ENCODE assay signal across 7 cellular contexts in genomic region chr15:98799461-98799971, GRCh38.
DNase-seq lines count a peak whose midpoint lies in the region; ATAC-seq and TF ChIP-seq lines count a peak whose summit lies in the region.

No MANE protein-coding gene starts in this region.

- H3K4me1 ChIP-seq in SJSA1 (replicated peaks) (peaks cover 49% of the 10 kb centered on the region), heart left ventricle (peaks cover 6 to 72% (median 36%) of the 10 kb centered on the region in 12 donors), subcutaneous abdominal adipose tissue (ENCODE audit: control insufficient read depth in 5 of 5, insufficient read depth in 5 of 5, low read length in 5 of 5) (peaks cover 9 to 32% (median 25%) of the 10 kb centered on the region in 5 donors)

- TF ChIP-seq CTCF in heart left ventricle (IDR thresholded peaks at IDR 0.05): no peak

- H3K36me3 ChIP-seq in SJSA1 (no peaks in the 10 kb centered on the region), heart left ventricle (no peaks in the 10 kb centered on the region), subcutaneous abdominal adipose tissue (ENCODE audit: control insufficient read depth in 5 of 5, insufficient read depth in 5 of 5, low read length in 5 of 5) (no peaks in the 10 kb centered on the region)

- H3K27me3 ChIP-seq in SJSA1 (replicated peaks): no peaks in the 10 kb centered on the region
- H3K27me3 ChIP-seq in heart left ventricle: no peaks in the 10 kb centered on the region
- peaks cover 0 to 4% (median 0%) of the 10 kb centered on the region in 5 donors for H3K27me3 ChIP-seq in subcutaneous abdominal adipose tissue (ENCODE audit: control insufficient read depth in 5 of 5, insufficient read depth in 4 of 5, low read length in 5 of 5)

- WGBS in heart left ventricle, 4 donors: 43 to 58% (median 46%) methylated on average over 9 of the region's 9 CpGs

- intact Hi-C loops in heart left ventricle (cut with DNase I): loop anchor here in 1 of 10 donors (10.0 kb wide), 1 partner anchor 255 kb away; no protein-coding TSS in a partner anchor

- peak in 1 of 4 donors; percentile 17 for ATAC-seq in heart left ventricle
- no peak for ATAC-seq in HG02938 (IDR thresholded peaks at IDR 0.05; ENCODE audit: unreplicated experiment)
- no peak for ATAC-seq in HG02610 (IDR thresholded peaks at IDR 0.05; ENCODE audit: unreplicated experiment)

- no peak overlapping the region for H3K9ac ChIP-seq in subcutaneous abdominal adipose tissue (ENCODE audit: low read length in 5 of 5)

- H3K4me3 ChIP-seq in SJSA1 (no peak overlapping the region), heart left ventricle (no peak overlapping the region), subcutaneous abdominal adipose tissue (ENCODE audit: low read depth in 1 of 5, low read length in 5 of 5) (peak overlapping the region in 1 of 5 donors; percentile 9)

- in situ Hi-C loops in KBM-7 (cut with MboI; ENCODE audit: low pct_unique_long_range_greater_than_20kb, low sequenced_read_pairs): no loop called here

- TF ChIP-seq POLR2A in heart left ventricle (IDR thresholded peaks at IDR 0.05): no peak

- H3K9me3 ChIP-seq in SJSA1 (replicated peaks) (no peaks in the 10 kb centered on the region), heart left ventricle (no peaks in the 10 kb centered on the region), subcutaneous abdominal adipose tissue (ENCODE audit: control insufficient read depth in 5 of 5, low read length in 5 of 5) (no peaks in the 10 kb centered on the region)

- peak overlapping the region; percentile 48 for H3K27ac ChIP-seq in SJSA1
- peak overlapping the region in 10 of 12 donors; percentile 28 to 70 (median 54) for H3K27ac ChIP-seq in heart left ventricle
- peak overlapping the region; percentile 33 for H3K27ac ChIP-seq in subcutaneous abdominal adipose tissue (ENCODE audit: low read depth, low read length)

- peak; percentile 50 for DNase-seq in KBM-7
- peak in 1 of 2 experiments; percentile 31 for DNase-seq in SJSA1 (ENCODE audit: low read depth in 1 of 2, low spot score in 2 of 2)
- no peak for DNase-seq in heart left ventricle
- DNase-seq in superior temporal gyrus (ENCODE audit: extremely low spot score): no peak
